ENCODE assay signal across 1 cellular context in the genomic region with DNA sequence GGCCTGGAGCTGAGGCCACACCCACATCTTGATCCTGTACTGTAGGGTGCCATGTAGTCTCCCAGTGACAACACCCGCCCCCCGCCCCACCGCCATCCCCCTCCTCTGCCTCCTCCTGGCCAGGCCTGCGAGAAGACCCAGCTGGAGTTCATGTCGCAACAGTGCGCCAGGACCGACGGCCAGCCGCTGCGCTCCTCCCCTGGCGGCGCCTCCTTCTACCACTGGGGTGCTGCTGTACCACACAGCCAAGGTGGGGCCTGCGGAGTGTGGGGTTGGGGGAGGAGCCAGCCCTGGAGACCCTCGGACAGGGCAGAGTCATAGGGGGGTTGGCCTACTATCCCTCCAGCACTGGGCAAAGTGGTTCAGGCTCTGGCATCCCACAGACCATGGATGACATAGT.
TF ChIP-seq lines count a peak whose summit lies in the region.

No MANE protein-coding gene starts in this region.

TF ChIP-seq in GM23338, 12 proteins besides CTCF, POLR2A, EP300 and RAD21:
- TF ChIP-seq, protein P1, sequence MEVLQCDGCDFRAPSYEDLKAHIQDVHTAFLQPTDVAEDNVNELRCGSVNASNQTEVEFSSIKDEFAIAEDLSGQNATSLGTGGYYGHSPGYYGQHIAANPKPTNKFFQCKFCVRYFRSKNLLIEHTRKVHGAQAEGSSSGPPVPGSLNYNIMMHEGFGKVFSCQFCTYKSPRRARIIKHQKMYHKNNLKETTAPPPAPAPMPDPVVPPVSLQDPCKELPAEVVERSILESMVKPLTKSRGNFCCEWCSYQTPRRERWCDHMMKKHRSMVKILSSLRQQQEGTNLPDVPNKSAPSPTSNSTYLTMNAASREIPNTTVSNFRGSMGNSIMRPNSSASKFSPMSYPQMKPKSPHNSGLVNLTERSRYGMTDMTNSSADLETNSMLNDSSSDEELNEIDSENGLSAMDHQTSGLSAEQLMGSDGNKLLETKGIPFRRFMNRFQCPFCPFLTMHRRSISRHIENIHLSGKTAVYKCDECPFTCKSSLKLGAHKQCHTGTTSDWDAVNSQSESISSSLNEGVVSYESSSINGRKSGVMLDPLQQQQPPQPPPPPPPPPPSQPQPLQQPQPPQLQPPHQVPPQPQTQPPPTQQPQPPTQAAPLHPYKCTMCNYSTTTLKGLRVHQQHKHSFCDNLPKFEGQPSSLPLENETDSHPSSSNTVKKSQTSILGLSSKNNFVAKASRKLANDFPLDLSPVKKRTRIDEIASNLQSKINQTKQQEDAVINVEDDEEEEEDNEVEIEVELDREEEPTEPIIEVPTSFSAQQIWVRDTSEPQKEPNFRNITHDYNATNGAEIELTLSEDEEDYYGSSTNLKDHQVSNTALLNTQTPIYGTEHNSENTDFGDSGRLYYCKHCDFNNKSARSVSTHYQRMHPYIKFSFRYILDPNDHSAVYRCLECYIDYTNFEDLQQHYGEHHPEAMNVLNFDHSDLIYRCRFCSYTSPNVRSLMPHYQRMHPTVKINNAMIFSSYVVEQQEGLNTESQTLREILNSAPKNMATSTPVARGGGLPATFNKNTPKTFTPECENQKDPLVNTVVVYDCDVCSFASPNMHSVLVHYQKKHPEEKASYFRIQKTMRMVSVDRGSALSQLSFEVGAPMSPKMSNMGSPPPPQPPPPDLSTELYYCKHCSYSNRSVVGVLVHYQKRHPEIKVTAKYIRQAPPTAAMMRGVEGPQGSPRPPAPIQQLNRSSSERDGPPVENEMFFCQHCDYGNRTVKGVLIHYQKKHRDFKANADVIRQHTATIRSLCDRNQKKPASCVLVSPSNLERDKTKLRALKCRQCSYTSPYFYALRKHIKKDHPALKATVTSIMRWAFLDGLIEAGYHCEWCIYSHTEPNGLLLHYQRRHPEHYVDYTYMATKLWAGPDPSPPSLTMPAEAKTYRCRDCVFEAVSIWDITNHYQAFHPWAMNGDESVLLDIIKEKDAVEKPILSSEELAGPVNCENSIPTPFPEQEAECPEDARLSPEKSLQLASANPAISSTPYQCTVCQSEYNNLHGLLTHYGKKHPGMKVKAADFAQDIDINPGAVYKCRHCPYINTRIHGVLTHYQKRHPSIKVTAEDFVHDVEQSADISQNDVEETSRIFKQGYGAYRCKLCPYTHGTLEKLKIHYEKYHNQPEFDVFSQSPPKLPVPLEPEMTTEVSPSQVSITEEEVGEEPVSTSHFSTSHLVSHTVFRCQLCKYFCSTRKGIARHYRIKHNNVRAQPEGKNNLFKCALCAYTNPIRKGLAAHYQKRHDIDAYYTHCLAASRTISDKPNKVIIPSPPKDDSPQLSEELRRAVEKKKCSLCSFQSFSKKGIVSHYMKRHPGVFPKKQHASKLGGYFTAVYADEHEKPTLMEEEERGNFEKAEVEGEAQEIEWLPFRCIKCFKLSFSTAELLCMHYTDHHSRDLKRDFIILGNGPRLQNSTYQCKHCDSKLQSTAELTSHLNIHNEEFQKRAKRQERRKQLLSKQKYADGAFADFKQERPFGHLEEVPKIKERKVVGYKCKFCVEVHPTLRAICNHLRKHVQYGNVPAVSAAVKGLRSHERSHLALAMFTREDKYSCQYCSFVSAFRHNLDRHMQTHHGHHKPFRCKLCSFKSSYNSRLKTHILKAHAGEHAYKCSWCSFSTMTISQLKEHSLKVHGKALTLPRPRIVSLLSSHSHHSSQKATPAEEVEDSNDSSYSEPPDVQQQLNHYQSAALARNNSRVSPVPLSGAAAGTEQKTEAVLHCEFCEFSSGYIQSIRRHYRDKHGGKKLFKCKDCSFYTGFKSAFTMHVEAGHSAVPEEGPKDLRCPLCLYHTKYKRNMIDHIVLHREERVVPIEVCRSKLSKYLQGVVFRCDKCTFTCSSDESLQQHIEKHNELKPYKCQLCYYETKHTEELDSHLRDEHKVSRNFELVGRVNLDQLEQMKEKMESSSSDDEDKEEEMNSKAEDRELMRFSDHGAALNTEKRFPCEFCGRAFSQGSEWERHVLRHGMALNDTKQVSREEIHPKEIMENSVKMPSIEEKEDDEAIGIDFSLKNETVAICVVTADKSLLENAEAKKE (CRISPR knock-in tag; IDR thresholded peaks at IDR 0.05) = no peak
- no peak for TF ChIP-seq EZH2phosphoT487 (IDR thresholded peaks at IDR 0.05; ENCODE audit: unreplicated experiment)
- no peak for TF ChIP-seq JUNB (IDR thresholded peaks at IDR 0.05; ENCODE audit: unreplicated experiment)
- no peak for TF ChIP-seq NANOG (IDR thresholded peaks at IDR 0.05; ENCODE audit: borderline replicate concordance)
- TF ChIP-seq REST (IDR thresholded peaks at IDR 0.05; ENCODE audit: unreplicated experiment) = no peak
- TF ChIP-seq EZH2 (IDR thresholded peaks at IDR 0.05; ENCODE audit: low read depth, unreplicated experiment) = no peak
- no peak for TF ChIP-seq ZNF114 (CRISPR knock-in tag; IDR thresholded peaks at IDR 0.05)
- no peak for TF ChIP-seq ZNF331 (CRISPR knock-in tag; IDR thresholded peaks at IDR 0.05; ENCODE audit: low read depth)
- TF ChIP-seq, protein P2, sequence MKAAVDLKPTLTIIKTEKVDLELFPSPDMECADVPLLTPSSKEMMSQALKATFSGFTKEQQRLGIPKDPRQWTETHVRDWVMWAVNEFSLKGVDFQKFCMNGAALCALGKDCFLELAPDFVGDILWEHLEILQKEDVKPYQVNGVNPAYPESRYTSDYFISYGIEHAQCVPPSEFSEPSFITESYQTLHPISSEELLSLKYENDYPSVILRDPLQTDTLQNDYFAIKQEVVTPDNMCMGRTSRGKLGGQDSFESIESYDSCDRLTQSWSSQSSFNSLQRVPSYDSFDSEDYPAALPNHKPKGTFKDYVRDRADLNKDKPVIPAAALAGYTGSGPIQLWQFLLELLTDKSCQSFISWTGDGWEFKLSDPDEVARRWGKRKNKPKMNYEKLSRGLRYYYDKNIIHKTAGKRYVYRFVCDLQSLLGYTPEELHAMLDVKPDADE (IDR thresholded peaks at IDR 0.05) = no peak
- no peak for TF ChIP-seq STAT1 (IDR thresholded peaks at IDR 0.05; ENCODE audit: unreplicated experiment)
- TF ChIP-seq CREB1 (CRISPR knock-in tag; IDR thresholded peaks at IDR 0.05; ENCODE audit: low read depth) = no peak
- no peak for TF ChIP-seq POLR2AphosphoS5 (IDR thresholded peaks at IDR 0.05; ENCODE audit: low read depth)
